In the genomic region with DNA sequence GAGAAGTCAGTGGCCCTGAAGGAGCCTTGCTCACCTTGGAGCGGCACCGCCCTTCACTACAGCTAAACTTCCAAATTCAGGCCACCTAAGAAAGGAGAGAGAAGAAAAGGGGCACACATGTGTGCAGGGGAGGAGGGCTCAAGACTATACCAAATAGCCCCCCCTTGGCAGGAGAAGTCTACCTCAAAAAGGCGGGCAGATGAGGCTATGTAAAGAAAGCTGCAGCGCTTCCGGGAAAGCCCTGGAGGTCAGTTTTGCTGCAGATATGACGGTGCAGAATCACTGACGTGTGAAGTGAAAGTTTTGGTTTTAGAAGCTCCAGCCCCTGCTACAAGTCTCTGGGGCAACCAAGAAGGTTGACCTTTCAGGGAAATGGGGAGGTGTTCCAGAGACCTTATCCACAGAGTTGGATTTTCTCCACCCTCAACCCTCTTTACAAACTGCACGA, we compare ENCODE assay signal across 8 cellular contexts. TPM values are rescaled to one million over a fixed set of nuclear protein-coding genes. Genes with fewer than 3 reads are reported as not detected.
DNase-seq lines count a peak whose midpoint lies in the region; ATAC-seq and TF ChIP-seq lines count a peak whose summit lies in the region.

No MANE protein-coding gene starts in this region.

- intact Hi-C loops in heart right ventricle (cut with DNase I), result loop anchor here in 2 of 10 donors (5.0 kb wide), 1 partner anchor 35 kb away; no protein-coding TSS in a partner anchor
- intact Hi-C loops in Right ventricle myocardium superior (cut with DNase I), result no loop called here

- WGBS in heart right ventricle, 2 donors, result 56 to 70% methylated on average over 8 of the region's 8 CpGs
- WGBS in gastroesophageal sphincter (ENCODE audit: low coverage in 1 of 2), 2 donors, result 35 to 73% methylated on average over 3 to 7 of the region's 8 CpGs
- 41 to 65% methylated on average over 8 of the region's 8 CpGs for WGBS in upper lobe of left lung, 2 donors

- in situ Hi-C loops in KBM-7 (cut with MboI; ENCODE audit: low pct_unique_long_range_greater_than_20kb, low sequenced_read_pairs), result no loop called here

- no peak for DNase-seq in heart right ventricle
- no peak for DNase-seq in Right ventricle myocardium superior
- DNase-seq in KBM-7, result peak; percentile 42
- no peak for DNase-seq in upper lobe of left lung
- no peak for DNase-seq in BE2C

- no peak for TF ChIP-seq EP300 in gastroesophageal sphincter (IDR thresholded peaks at IDR 0.05)
- TF ChIP-seq EP300 in upper lobe of left lung (IDR thresholded peaks at IDR 0.05), result no peak

- H3K4me1 ChIP-seq in heart right ventricle (peaks cover 39 to 89% (median 84%) of the 10 kb centered on the region in 9 donors), gastroesophageal sphincter (peaks cover 22 to 89% (median 56%) of the 10 kb centered on the region in 3 donors), upper lobe of left lung (peaks cover 77 to 82% (median 79%) of the 10 kb centered on the region in 4 donors), BE2C (peaks cover 40% of the 10 kb centered on the region)

- H3K27me3 ChIP-seq in heart right ventricle (no peaks in the 10 kb centered on the region), gastroesophageal sphincter (no peaks in the 10 kb centered on the region), upper lobe of left lung (no peaks in the 10 kb centered on the region), BE2C (no peaks in the 10 kb centered on the region)

- H3K4me3 ChIP-seq in heart right ventricle (peak overlapping the region in 1 of 10 donors; percentile 6), gastroesophageal sphincter (no peak overlapping the region), upper lobe of left lung (no peak overlapping the region), BE2C (ENCODE audit: low read depth, low read length) (no peak overlapping the region)

- TF ChIP-seq POLR2A in gastroesophageal sphincter (IDR thresholded peaks at IDR 0.05) (no peak), upper lobe of left lung (IDR thresholded peaks at IDR 0.05) (no peak)

- H3K27ac ChIP-seq in heart right ventricle (peak overlapping the region in 8 of 10 donors; percentile 22 to 100 (median 98)), gastroesophageal sphincter (peak overlapping the region; percentile 0 to 100 (median 98)), upper lobe of left lung (peak overlapping the region; percentile 95 to 98 (median 96))

- ATAC-seq in heart right ventricle (no peak), Right ventricle myocardium superior (ENCODE audit: poor library complexity) (no peak), gastroesophageal sphincter (no peak), upper lobe of left lung (ENCODE audit: low FRiP score in 2 of 2) (no peak), GM19395 (IDR thresholded peaks at IDR 0.05; ENCODE audit: unreplicated experiment) (no peak), GM19397 (IDR thresholded peaks at IDR 0.05; ENCODE audit: unreplicated experiment) (no peak)

- H3K36me3 ChIP-seq in heart right ventricle (no peaks in the 10 kb centered on the region), gastroesophageal sphincter (no peaks in the 10 kb centered on the region), upper lobe of left lung (no peaks in the 10 kb centered on the region), BE2C (no peaks in the 10 kb centered on the region)

- H3K9me3 ChIP-seq in heart right ventricle (no peaks in the 10 kb centered on the region), gastroesophageal sphincter (no peaks in the 10 kb centered on the region), upper lobe of left lung (no peaks in the 10 kb centered on the region), BE2C (no peaks in the 10 kb centered on the region)

- no peak for TF ChIP-seq CTCF in heart right ventricle (IDR thresholded peaks at IDR 0.05)
- no peak for TF ChIP-seq CTCF in gastroesophageal sphincter (IDR thresholded peaks at IDR 0.05)
- no peak for TF ChIP-seq CTCF in upper lobe of left lung (IDR thresholded peaks at IDR 0.05)
- no peak for TF ChIP-seq CTCF in BE2C (IDR thresholded peaks at IDR 0.05; ENCODE audit: low read depth, low read length)

RNA-seq across cellular contexts. Expression of a gene that starts 48.2 kb away (rescaled TPM):
- total RNA-seq in heart right ventricle, result 10 to 100 TPM; 13.9 to 30.8 (median 23.6) TPM
- polyA plus RNA-seq in heart right ventricle, result 10 to 100 TPM in 1 of 2 donors, 1 to 10 TPM in 1; 6.6 to 15.7 TPM
- 12.9 TPM for total RNA-seq in Right ventricle myocardium superior
- 10 to 100 TPM; 41.7 to 95.2 (median 47.6) TPM for total RNA-seq in gastroesophageal sphincter
- 10 to 100 TPM in 5 of 6 donors, 1 to 10 TPM in 1; 9.9 to 28.9 (median 15.2) TPM for total RNA-seq in upper lobe of left lung
- polyA plus RNA-seq in BE2C (2012; ENCODE audit: insufficient read depth, insufficient read length, low read depth), result 93.5 TPM
